Comparison of ENCODE assay signal across 32 cellular contexts in the genomic region with DNA sequence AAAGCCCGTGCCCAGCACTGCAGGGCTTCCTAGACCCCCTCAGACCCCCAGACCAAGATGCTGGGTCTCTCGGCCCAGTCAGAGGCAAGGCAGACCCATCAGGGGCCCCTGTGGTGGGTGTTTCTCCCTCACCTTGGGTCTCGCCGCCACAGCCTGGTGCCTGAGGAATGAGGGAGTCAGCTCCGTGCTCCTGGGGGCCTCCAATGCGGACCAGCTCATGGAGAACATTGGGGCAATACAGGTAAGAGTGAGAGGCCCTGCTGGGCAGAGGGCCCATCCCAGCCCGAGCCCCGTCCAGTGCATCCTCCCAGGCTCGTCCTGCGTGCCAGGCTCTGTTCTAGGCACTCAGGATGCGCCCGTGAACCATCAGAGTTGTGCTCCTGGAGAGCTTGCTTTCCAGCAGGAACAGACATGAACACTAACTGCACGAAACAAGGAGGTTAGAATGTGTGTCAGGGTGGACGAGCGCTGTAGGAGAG. TPM values are rescaled to one million over a fixed set of nuclear protein-coding genes. Genes with fewer than 3 reads are reported as not detected.
A peak's percentile ranks its signal among the peaks of the same experiment; 100 is the strongest.
DNase-seq lines count a peak whose midpoint lies in the region; ATAC-seq and TF ChIP-seq lines count a peak whose summit lies in the region.
"Had no signal": no experiment of that assay in that cellular context is flagged by ENCODE, and none has a peak within 500 bp of the region (broad histone marks: within the 10 kb centered on the region; RNA-seq: fewer than 3 reads in every experiment).

No MANE protein-coding gene starts in this region.

- peaks cover 36% of the 10 kb centered on the region for H3K36me3 Mint-ChIP-seq in T-helper 2 cell treated with Interferon-gamma antibody and Interleukin-4, amounts not matched to agents 5 μg/mL and 100 μg/mL, for 36 hours (ENCODE audit: low read depth)
- H3K36me3 Mint-ChIP-seq in CD4-positive, CD25-positive, alpha-beta regulatory T cell: peaks cover 19% of the 10 kb centered on the region
- H3K36me3 Mint-ChIP-seq in activated T-helper 17 cell treated with anti-CD3 and anti-CD28 coated beads, Interleukin-2, amount 50 U/mL, for 72 hours (ENCODE audit: low read depth): peaks cover 71% of the 10 kb centered on the region
- H3K36me3 Mint-ChIP-seq in nephron progenitor cell (ENCODE audit: low read depth): no peaks in the 10 kb centered on the region
- peaks cover 44% of the 10 kb centered on the region for H3K36me3 Mint-ChIP-seq in stimulated activated memory B cell treated with anti-CD40 and anti-IgM and Interleukin-4, amounts not matched to agents 10 μg/mL and 1 μg/mL and 100 μg/mL, for 72 hours
- H3K36me3 Mint-ChIP-seq: type B pancreatic cell had no signal

- H3K4me1 ChIP-seq in CD4-positive, CD25-positive, alpha-beta regulatory T cell (ENCODE audit: control insufficient read depth, insufficient read depth, low read length, poor library complexity, severe bottlenecking): no peaks in the 10 kb centered on the region
- H3K4me1 ChIP-seq: breast epithelium, Caco-2, left lung, right lobe of liver had no signal

- H3K27ac ChIP-seq in CD4-positive, CD25-positive, alpha-beta regulatory T cell (ENCODE audit: insufficient read depth, low read length, poor library complexity, severe bottlenecking): no peak overlapping the region
- H3K27ac ChIP-seq: 22Rv1, breast epithelium, left lung, right lobe of liver had no signal

- H3K36me3 ChIP-seq in CD4-positive, CD25-positive, alpha-beta regulatory T cell (ENCODE audit: control insufficient read depth, insufficient read depth, low read length): peaks cover 42% of the 10 kb centered on the region
- H3K36me3 ChIP-seq: breast epithelium, right lobe of liver had no signal

- no peaks in the 10 kb centered on the region for H3K4me1 Mint-ChIP-seq in T-helper 2 cell treated with Interferon-gamma antibody and Interleukin-4, amounts not matched to agents 5 μg/mL and 100 μg/mL, for 36 hours (ENCODE audit: low read depth)
- H3K4me1 Mint-ChIP-seq in CD4-positive, CD25-positive, alpha-beta regulatory T cell: peaks cover 0 to 4% (median 2%) of the 10 kb centered on the region in 4 donors
- peaks cover 4% of the 10 kb centered on the region for H3K4me1 Mint-ChIP-seq in activated T-helper 17 cell treated with anti-CD3 and anti-CD28 coated beads, Interleukin-2, amount 50 U/mL, for 72 hours
- H3K4me1 Mint-ChIP-seq in nephron progenitor cell: peaks cover 45% of the 10 kb centered on the region
- peaks cover 6% of the 10 kb centered on the region for H3K4me1 Mint-ChIP-seq in stimulated activated memory B cell treated with anti-CD40 and anti-IgM and Interleukin-4, amounts not matched to agents 10 μg/mL and 1 μg/mL and 100 μg/mL, for 72 hours
- H3K4me1 Mint-ChIP-seq: activated CD4-positive, alpha-beta T cell treated with anti-CD3 and anti-CD28 coated beads for 36 hours had no signal

- no peak for ATAC-seq in CD4-positive, CD25-positive, alpha-beta regulatory T cell (ENCODE audit: low read depth in 2 of 2)
- no peak for ATAC-seq in activated T-helper 17 cell treated with anti-CD3 and anti-CD28 coated beads, Interleukin-2, amount 50 U/mL, for 72 hours (replicated peaks)
- ATAC-seq in HG03521 (IDR thresholded peaks at IDR 0.05; ENCODE audit: unreplicated experiment): no peak
- ATAC-seq in stimulated activated memory B cell treated with anti-CD40 and anti-IgM and Interleukin-4, amounts not matched to agents 10 μg/mL and 1 μg/mL and 100 μg/mL, for 72 hours: no peak
- ATAC-seq: activated CD4-positive, alpha-beta T cell treated with anti-CD3 and anti-CD28 coated beads for 36 hours; left lung; PC-3; right lobe of liver had no signal

- no peak overlapping the region for H3K4me3 Mint-ChIP-seq in T-helper 2 cell treated with Interferon-gamma antibody and Interleukin-4, amounts not matched to agents 5 μg/mL and 100 μg/mL, for 36 hours
- H3K4me3 Mint-ChIP-seq in CD4-positive, CD25-positive, alpha-beta regulatory T cell: no peak overlapping the region
- H3K4me3 Mint-ChIP-seq in activated T-helper 17 cell treated with anti-CD3 and anti-CD28 coated beads, Interleukin-2, amount 50 U/mL, for 72 hours: no peak overlapping the region
- no peak overlapping the region for H3K4me3 Mint-ChIP-seq in nephron progenitor cell
- no peak overlapping the region for H3K4me3 Mint-ChIP-seq in stimulated activated memory B cell treated with anti-CD40 and anti-IgM and Interleukin-4, amounts not matched to agents 10 μg/mL and 1 μg/mL and 100 μg/mL, for 72 hours
- H3K4me3 Mint-ChIP-seq: activated CD4-positive, alpha-beta T cell treated with anti-CD3 and anti-CD28 coated beads for 36 hours; H9; type B pancreatic cell had no signal

- H3K9me3 ChIP-seq in CD4-positive, CD25-positive, alpha-beta regulatory T cell (ENCODE audit: control insufficient read depth in 2 of 2, low read length in 2 of 2): no peaks in the 10 kb centered on the region
- H3K9me3 ChIP-seq: breast epithelium, Caco-2, left lung, right lobe of liver had no signal

- no peaks in the 10 kb centered on the region for H3K27me3 ChIP-seq in CD4-positive, CD25-positive, alpha-beta regulatory T cell (ENCODE audit: control insufficient read depth, insufficient read depth, low read length)
- H3K27me3 ChIP-seq: right lobe of liver had no signal

- peak overlapping the region; percentile 2 for H3K27ac Mint-ChIP-seq in T-helper 2 cell treated with Interferon-gamma antibody and Interleukin-4, amounts not matched to agents 5 μg/mL and 100 μg/mL, for 36 hours
- peak overlapping the region in 2 of 3 donors; percentile 11 to 62 for H3K27ac Mint-ChIP-seq in CD4-positive, CD25-positive, alpha-beta regulatory T cell
- H3K27ac Mint-ChIP-seq in activated T-helper 17 cell treated with anti-CD3 and anti-CD28 coated beads, Interleukin-2, amount 50 U/mL, for 72 hours: peak overlapping the region; percentile 70
- H3K27ac Mint-ChIP-seq in nephron progenitor cell: peak overlapping the region; percentile 58
- no peak overlapping the region for H3K27ac Mint-ChIP-seq in stimulated activated memory B cell treated with anti-CD40 and anti-IgM and Interleukin-4, amounts not matched to agents 10 μg/mL and 1 μg/mL and 100 μg/mL, for 72 hours
- H3K27ac Mint-ChIP-seq: activated CD4-positive, alpha-beta T cell treated with anti-CD3 and anti-CD28 coated beads for 36 hours; progenitor cell of endocrine pancreas; type B pancreatic cell had no signal

- H3K27me3 Mint-ChIP-seq in T-helper 2 cell treated with Interferon-gamma antibody and Interleukin-4, amounts not matched to agents 5 μg/mL and 100 μg/mL, for 36 hours (ENCODE audit: low read depth): no peaks in the 10 kb centered on the region
- no peaks in the 10 kb centered on the region for H3K27me3 Mint-ChIP-seq in CD4-positive, CD25-positive, alpha-beta regulatory T cell
- no peaks in the 10 kb centered on the region for H3K27me3 Mint-ChIP-seq in activated T-helper 17 cell treated with anti-CD3 and anti-CD28 coated beads, Interleukin-2, amount 50 U/mL, for 72 hours
- H3K27me3 Mint-ChIP-seq in nephron progenitor cell (ENCODE audit: low read depth, poor library complexity): peaks cover 11% of the 10 kb centered on the region
- no peaks in the 10 kb centered on the region for H3K27me3 Mint-ChIP-seq in stimulated activated memory B cell treated with anti-CD40 and anti-IgM and Interleukin-4, amounts not matched to agents 10 μg/mL and 1 μg/mL and 100 μg/mL, for 72 hours
- H3K27me3 Mint-ChIP-seq: activated CD4-positive, alpha-beta T cell treated with anti-CD3 and anti-CD28 coated beads for 36 hours; progenitor cell of endocrine pancreas had no signal

- TF ChIP-seq CTCF in nephron progenitor cell (IDR thresholded peaks at IDR 0.05): no peak

- no peak for DNase-seq in T-helper 2 cell treated with Interferon-gamma antibody and Interleukin-4, amounts not matched to agents 5 μg/mL and 100 μg/mL, for 36 hours (ENCODE audit: low spot score)
- no peak for DNase-seq in T-helper 2 cell
- no peak for DNase-seq in CD4-positive, CD25-positive, alpha-beta regulatory T cell
- DNase-seq in nephron progenitor cell: no peak
- no peak for DNase-seq in NCI-H226
- DNase-seq: activated CD4-positive, alpha-beta T cell treated with anti-CD3 and anti-CD28 coated beads for 36 hours; activated T-cell treated with anti-CD3 and anti-CD28 coated beads, Interleukin-2, amount 50 U/mL, for 1 hour; anterior cingulate cortex; C1 segment of cervical spinal cord; Caco-2; DMS53; erythroblast; H9; Karpas-422; NCI-H1417 treated with DMSO at 0.1 percent for 48 hours; NCI-H2081 treated with DMSO at 0.1 percent for 48 hours; NCI-H2227 treated with DMSO at 0.1 percent for 48 hours; NCI-H526 treated with DMSO at 0.1 percent for 48 hours; NK-92 treated with Interleukin-12 subunit alpha and Interleukin-12 subunit beta, amount 100 ng/mL, for 24 hours; PC-3; stimulated activated CD4-positive, alpha-beta T cell treated with anti-CD3 and anti-CD28 coated beads, Interleukin-12 subunit alpha, Interleukin-12 subunit beta, amount 100 ng/mL, for 4 hours; stimulated activated CD4-positive, alpha-beta T cell treated with anti-CD3 and anti-CD28 coated beads, Interleukin-2, amount 100 ng/mL, for 48 hours; T-helper 9 cell had no signal

- no peaks in the 10 kb centered on the region for H3K9me3 Mint-ChIP-seq in T-helper 2 cell treated with Interferon-gamma antibody and Interleukin-4, amounts not matched to agents 5 μg/mL and 100 μg/mL, for 36 hours
- no peaks in the 10 kb centered on the region for H3K9me3 Mint-ChIP-seq in CD4-positive, CD25-positive, alpha-beta regulatory T cell
- H3K9me3 Mint-ChIP-seq in activated T-helper 17 cell treated with anti-CD3 and anti-CD28 coated beads, Interleukin-2, amount 50 U/mL, for 72 hours: no peaks in the 10 kb centered on the region
- H3K9me3 Mint-ChIP-seq in nephron progenitor cell: no peaks in the 10 kb centered on the region
- H3K9me3 Mint-ChIP-seq in stimulated activated memory B cell treated with anti-CD40 and anti-IgM and Interleukin-4, amounts not matched to agents 10 μg/mL and 1 μg/mL and 100 μg/mL, for 72 hours: no peaks in the 10 kb centered on the region
- H3K9me3 Mint-ChIP-seq: H9, type B pancreatic cell had no signal

- H3K4me3 ChIP-seq in CD4-positive, CD25-positive, alpha-beta regulatory T cell (ENCODE audit: low read depth, low read length): no peak overlapping the region
- H3K4me3 ChIP-seq: breast epithelium, left lung, right lobe of liver had no signal

RNA-seq across cellular contexts. Expression of a gene that starts 51.5 kb away (rescaled TPM):
- total RNA-seq in CD4-positive, CD25-positive, alpha-beta regulatory T cell: 244 TPM
- polyA plus RNA-seq in CD4-positive, CD25-positive, alpha-beta regulatory T cell: 10 to 100 TPM; 21.2 to 28.6 (median 26.5) TPM
- 100 to 1,000 TPM; 407 to 432 TPM for total RNA-seq in activated T-helper 17 cell treated with anti-CD3 and anti-CD28 coated beads, Interleukin-2, amount 50 U/mL, for 72 hours
